In genomic region chr1:1325288-1326074, GRCh38 we compare ENCODE assay signal across 6 cellular contexts. TPM values are rescaled to one million over a fixed set of nuclear protein-coding genes. Genes with fewer than 3 reads are reported as not detected.
DNase-seq lines count a peak whose midpoint lies in the region; ATAC-seq and TF ChIP-seq lines count a peak whose summit lies in the region.

No MANE protein-coding gene starts in this region.

- TF ChIP-seq CTCF in CD8-positive, alpha-beta T cell (IDR thresholded peaks at IDR 0.05): no peak
- TF ChIP-seq CTCF in lower lobe of right lung (IDR thresholded peaks at IDR 0.05): no peak

- peaks cover 35% of the 10 kb centered on the region for H3K4me1 ChIP-seq in CD8-positive, alpha-beta T cell (ENCODE audit: insufficient read depth, low read length)
- H3K4me1 ChIP-seq in lower lobe of right lung: peaks cover 41% of the 10 kb centered on the region

- peak overlapping the region; percentile 73 for H3K4me3 Mint-ChIP-seq in CD8-positive, alpha-beta T cell
- H3K4me3 Mint-ChIP-seq in activated CD4-positive, alpha-beta memory T cell treated with anti-CD3 and anti-CD28 coated beads, Interleukin-2, amount 10 ng/mL, durations not matched to agents 7 days and 5 days: peak overlapping the region; percentile 89

- no peaks in the 10 kb centered on the region for H3K9me3 Mint-ChIP-seq in CD8-positive, alpha-beta T cell
- H3K9me3 Mint-ChIP-seq in activated CD4-positive, alpha-beta memory T cell treated with anti-CD3 and anti-CD28 coated beads, Interleukin-2, amount 10 ng/mL, durations not matched to agents 7 days and 5 days: no peaks in the 10 kb centered on the region

- H3K4me1 Mint-ChIP-seq in CD8-positive, alpha-beta T cell (ENCODE audit: low read depth): peaks cover 31% of the 10 kb centered on the region
- peaks cover 33% of the 10 kb centered on the region for H3K4me1 Mint-ChIP-seq in activated CD4-positive, alpha-beta memory T cell treated with anti-CD3 and anti-CD28 coated beads, Interleukin-2, amount 10 ng/mL, durations not matched to agents 7 days and 5 days

- ATAC-seq in CD8-positive, alpha-beta T cell: no peak
- ATAC-seq in lower lobe of right lung: peak in 1 of 2 donors; percentile 0

- peak overlapping the region; percentile 69 for H3K27ac ChIP-seq in CD8-positive, alpha-beta T cell (ENCODE audit: low read depth, low read length)
- H3K27ac ChIP-seq in lower lobe of right lung: peak overlapping the region; percentile 91

- no peaks in the 10 kb centered on the region for H3K27me3 Mint-ChIP-seq in CD8-positive, alpha-beta T cell (ENCODE audit: low read depth)
- H3K27me3 Mint-ChIP-seq in activated CD4-positive, alpha-beta memory T cell treated with anti-CD3 and anti-CD28 coated beads, Interleukin-2, amount 10 ng/mL, durations not matched to agents 7 days and 5 days: no peaks in the 10 kb centered on the region

- no peak for DNase-seq in CD8-positive, alpha-beta T cell
- DNase-seq in activated CD4-positive, alpha-beta memory T cell treated with anti-CD3 and anti-CD28 coated beads, Interleukin-2, amount 10 ng/mL, durations not matched to agents 7 days and 5 days: no peak
- DNase-seq in lower lobe of right lung (no peak), NCI-H187 (lab: John Stamatoyannopoulos, UW) (no peak), middle frontal gyrus (ENCODE audit: extremely low spot score, low spot score) (no peak), SK-N-DZ (ENCODE audit: low spot score) (no peak)

- H3K36me3 ChIP-seq in CD8-positive, alpha-beta T cell (ENCODE audit: insufficient read depth, low read length): no peaks in the 10 kb centered on the region
- peaks cover 36% of the 10 kb centered on the region for H3K36me3 ChIP-seq in lower lobe of right lung

- H3K27ac Mint-ChIP-seq in CD8-positive, alpha-beta T cell: peak overlapping the region; percentile 80
- H3K27ac Mint-ChIP-seq in activated CD4-positive, alpha-beta memory T cell treated with anti-CD3 and anti-CD28 coated beads, Interleukin-2, amount 10 ng/mL, durations not matched to agents 7 days and 5 days: peak overlapping the region; percentile 74

- CTCF ChIA-PET in CD8-positive, alpha-beta T cell (lab: Charles Lee): interaction anchor here (1.2 to 1.5 kb wide), 2 partner anchors 46 to 203 kb away, joined by 3 to 4 read pairs; no protein-coding TSS in a partner anchor
- CTCF ChIA-PET in activated CD4-positive, alpha-beta memory T cell treated with anti-CD3 and anti-CD28 coated beads, Interleukin-2, amount 10 ng/mL, durations not matched to agents 7 days and 5 days (lab: Charles Lee): interaction anchor here (0.8 to 1.1 kb wide), 2 partner anchors 47 to 203 kb away, joined by 3 to 4 read pairs; no protein-coding TSS in a partner anchor

- H3K36me3 Mint-ChIP-seq in CD8-positive, alpha-beta T cell: peaks cover 10% of the 10 kb centered on the region
- peaks cover 8% of the 10 kb centered on the region for H3K36me3 Mint-ChIP-seq in activated CD4-positive, alpha-beta memory T cell treated with anti-CD3 and anti-CD28 coated beads, Interleukin-2, amount 10 ng/mL, durations not matched to agents 7 days and 5 days (ENCODE audit: low read depth)

- POLR2A ChIA-PET in CD8-positive, alpha-beta T cell (lab: Charles Lee): no interaction called here
- POLR2A ChIA-PET in activated CD4-positive, alpha-beta memory T cell treated with anti-CD3 and anti-CD28 coated beads, Interleukin-2, amount 10 ng/mL, durations not matched to agents 7 days and 5 days (lab: Charles Lee): interaction anchor here (0.8 to 2.7 kb wide), 11 partner anchors 9 to 168 kb away, joined by 3 to 11 read pairs (median 3); partner anchors contain the start of genes AURKAIP1 and CCNL2

- no peaks in the 10 kb centered on the region for H3K9me3 ChIP-seq in CD8-positive, alpha-beta T cell (ENCODE audit: low read length)
- no peaks in the 10 kb centered on the region for H3K9me3 ChIP-seq in lower lobe of right lung

- no peaks in the 10 kb centered on the region for H3K27me3 ChIP-seq in CD8-positive, alpha-beta T cell (ENCODE audit: insufficient read depth, low read length)
- H3K27me3 ChIP-seq in lower lobe of right lung (ENCODE audit: low read depth): no peaks in the 10 kb centered on the region

- intact Hi-C loops in CD8-positive, alpha-beta T cell (cut with DNase I, micrococcal nuclease): no loop called here
- intact Hi-C loops in lower lobe of right lung (cut with DNase I): no loop called here

- peak overlapping the region; percentile 77 for H3K4me3 ChIP-seq in CD8-positive, alpha-beta T cell (ENCODE audit: low read depth, low read length)
- H3K4me3 ChIP-seq in lower lobe of right lung: peak overlapping the region; percentile 100

RNA-seq across cellular contexts. Expression of gene CPTP, which starts 0.9 kb away (rescaled TPM):
- 1 to 10 TPM; 7.3 to 7.9 TPM for total RNA-seq in CD8-positive, alpha-beta T cell
- total RNA-seq in activated CD4-positive, alpha-beta memory T cell treated with anti-CD3 and anti-CD28 coated beads, Interleukin-2, amount 10 ng/mL, durations not matched to agents 7 days and 5 days: 10 to 100 TPM; 19.8 to 21.9 TPM
- total RNA-seq in lower lobe of right lung: 20.4 TPM
- polyA plus RNA-seq in SK-N-DZ (2014; cell fraction: cytosol; rRNA removed): 10.0 and 10.7 TPM in 2 replicates
- 5.8 and 6.7 TPM in 2 replicates for polyA plus RNA-seq in SK-N-DZ (2014; cell fraction: nucleus; rRNA removed)

RNA-seq across cellular contexts. Expression of gene INTS11, which starts 1.0 kb away (rescaled TPM):
- total RNA-seq in CD8-positive, alpha-beta T cell: 100 to 1,000 TPM; 139 to 156 TPM
- 100 to 1,000 TPM; 109 to 111 TPM for total RNA-seq in activated CD4-positive, alpha-beta memory T cell treated with anti-CD3 and anti-CD28 coated beads, Interleukin-2, amount 10 ng/mL, durations not matched to agents 7 days and 5 days
- 88.9 TPM for total RNA-seq in lower lobe of right lung
- polyA plus RNA-seq in SK-N-DZ (2014; cell fraction: cytosol; rRNA removed): 73.2 and 97.2 TPM in 2 replicates
- polyA plus RNA-seq in SK-N-DZ (2014; cell fraction: nucleus; rRNA removed): 426 and 497 TPM in 2 replicates

RNA-seq across cellular contexts. Expression of gene TAS1R3, which starts 5.6 kb away (rescaled TPM):
- under 1 TPM; 0.58 to 0.73 TPM for total RNA-seq in CD8-positive, alpha-beta T cell
- under 1 TPM; 0.75 to 0.78 TPM for total RNA-seq in activated CD4-positive, alpha-beta memory T cell treated with anti-CD3 and anti-CD28 coated beads, Interleukin-2, amount 10 ng/mL, durations not matched to agents 7 days and 5 days
- total RNA-seq in lower lobe of right lung: 0.65 TPM
- 0.07 and 0.33 TPM in 2 replicates for polyA plus RNA-seq in SK-N-DZ (2014; cell fraction: cytosol; rRNA removed)
- 0.54 and 0.69 TPM in 2 replicates for polyA plus RNA-seq in SK-N-DZ (2014; cell fraction: nucleus; rRNA removed)

RNA-seq across cellular contexts. Expression of gene PUSL1, which starts 17.1 kb away (rescaled TPM):
- total RNA-seq in CD8-positive, alpha-beta T cell: 10 to 100 TPM; 17.1 to 17.5 TPM
- total RNA-seq in activated CD4-positive, alpha-beta memory T cell treated with anti-CD3 and anti-CD28 coated beads, Interleukin-2, amount 10 ng/mL, durations not matched to agents 7 days and 5 days: 10 to 100 TPM; 17.9 to 20.0 TPM
- total RNA-seq in lower lobe of right lung: 16.2 TPM
- polyA plus RNA-seq in SK-N-DZ (2014; cell fraction: cytosol; rRNA removed): 26.7 and 45.0 TPM in 2 replicates
- 39.6 and 44.2 TPM in 2 replicates for polyA plus RNA-seq in SK-N-DZ (2014; cell fraction: nucleus; rRNA removed)

RNA-seq across cellular contexts. Expression of gene ACAP3, which starts 17.8 kb away (rescaled TPM):
- 10 to 100 TPM; 46.6 to 47.5 TPM for total RNA-seq in CD8-positive, alpha-beta T cell
- total RNA-seq in activated CD4-positive, alpha-beta memory T cell treated with anti-CD3 and anti-CD28 coated beads, Interleukin-2, amount 10 ng/mL, durations not matched to agents 7 days and 5 days: 10 to 100 TPM; 64.4 to 72.3 TPM
- total RNA-seq in lower lobe of right lung: 50.6 TPM
- 30.5 and 31.1 TPM in 2 replicates for polyA plus RNA-seq in SK-N-DZ (2014; cell fraction: cytosol; rRNA removed)
- 600 and 662 TPM in 2 replicates for polyA plus RNA-seq in SK-N-DZ (2014; cell fraction: nucleus; rRNA removed)
